In the genomic region with DNA sequence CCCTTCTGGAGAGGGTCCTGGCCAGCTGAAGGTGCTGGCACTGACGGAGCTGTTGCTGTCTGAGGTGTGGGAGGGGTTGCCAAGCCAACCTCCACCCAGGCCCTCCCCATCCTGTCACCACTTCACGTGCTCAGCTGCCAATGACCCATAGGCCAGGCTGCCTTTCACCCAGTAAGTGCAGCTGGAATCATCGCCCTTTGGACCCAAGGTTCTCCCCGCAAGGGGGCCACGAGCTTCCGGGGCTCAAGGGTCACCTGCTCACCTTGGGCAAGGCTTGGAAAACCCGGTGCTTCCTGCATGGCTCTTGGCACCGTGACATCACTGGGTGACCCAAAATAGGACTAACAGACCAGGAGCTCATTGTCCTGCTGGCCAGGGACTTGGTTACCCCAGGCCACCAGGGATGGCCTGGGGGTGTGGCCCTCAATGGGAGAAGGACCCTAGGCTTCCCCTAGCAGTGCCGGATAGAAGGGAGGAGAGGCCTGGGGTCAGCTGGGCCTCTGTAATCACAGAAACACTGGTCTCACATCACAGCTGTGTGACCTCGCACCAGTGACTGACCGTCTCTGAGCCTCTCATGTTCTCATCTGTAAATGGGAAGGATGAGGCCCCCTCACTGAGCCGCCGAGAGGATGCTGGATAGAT, we compare ENCODE assay signal across 20 cellular contexts. TPM values are rescaled to one million over a fixed set of nuclear protein-coding genes. Genes with fewer than 3 reads are reported as not detected.
A peak's percentile ranks its signal among the peaks of the same experiment; 100 is the strongest.
DNase-seq lines count a peak whose midpoint lies in the region; ATAC-seq, FAIRE-seq and TF ChIP-seq lines count a peak whose summit lies in the region.
"Had no signal": no experiment of that assay in that cellular context is flagged by ENCODE, and none has a peak within 500 bp of the region (broad histone marks: within the 10 kb centered on the region; RNA-seq: fewer than 3 reads in every experiment).

No MANE protein-coding gene starts in this region.

- peaks cover 8% of the 10 kb centered on the region for H3K36me3 Mint-ChIP-seq in Caco-2 (ENCODE audit: insufficient read depth, unreplicated experiment)
- H3K36me3 Mint-ChIP-seq in WTC11: no peaks in the 10 kb centered on the region
- H3K36me3 Mint-ChIP-seq: CD4-positive, alpha-beta memory T cell; naive thymus-derived CD8-positive, alpha-beta T cell had no signal

- no peak overlapping the region for H3K9ac ChIP-seq in rectal smooth muscle tissue (ENCODE audit: low read length)
- H3K9ac ChIP-seq: KMS-11 had no signal

- ATAC-seq in WTC11 (no peak), left colon (peak; percentile 79), HG03521 (IDR thresholded peaks at IDR 0.05; ENCODE audit: unreplicated experiment) (no peak)
- ATAC-seq: naive thymus-derived CD8-positive, alpha-beta T cell had no signal

- H3K27me3 ChIP-seq in Caco-2 (replicated peaks; ENCODE audit: control insufficient read depth, insufficient read depth, low read length): no peaks in the 10 kb centered on the region
- no peaks in the 10 kb centered on the region for H3K27me3 ChIP-seq in rectal smooth muscle tissue (ENCODE audit: control insufficient read depth, insufficient read depth, low read length)
- H3K27me3 ChIP-seq: spleen had no signal

- no peaks in the 10 kb centered on the region for H3K9me3 Mint-ChIP-seq in Caco-2 (ENCODE audit: unreplicated experiment)
- no peaks in the 10 kb centered on the region for H3K9me3 Mint-ChIP-seq in WTC11
- H3K9me3 Mint-ChIP-seq: CD4-positive, alpha-beta memory T cell; naive thymus-derived CD8-positive, alpha-beta T cell; T-helper 1 cell treated with Interleukin-12 subunit alpha and Interleukin-12 subunit beta and Interleukin-4 antibody, amounts not matched to agents 30 μg/mL and 1 μg/mL, for 36 hours had no signal

- no TSS peak for BruUV-seq in Caco-2 (replicated peaks; lab: Mats Ljungman, UMichigan)

- H3K4me1 Mint-ChIP-seq in Caco-2 (ENCODE audit: low read depth, unreplicated experiment): peaks cover 29% of the 10 kb centered on the region
- H3K4me1 Mint-ChIP-seq in WTC11: peaks cover 31% of the 10 kb centered on the region

- POLR2A ChIA-PET in Caco-2 (lab: Charles Lee): no interaction called here
- POLR2A ChIA-PET in WTC11 (lab: Charles Lee): no interaction called here

- no peaks in the 10 kb centered on the region for H3K9me3 ChIP-seq in Caco-2
- H3K9me3 ChIP-seq: spleen had no signal

- no peaks in the 10 kb centered on the region; the same call in 1 of the 2 replicates for H3K36me3 ChIP-seq in Caco-2 (ENCODE audit: control insufficient read depth, insufficient read depth, low read length)
- H3K36me3 ChIP-seq in rectal smooth muscle tissue (ENCODE audit: control insufficient read depth, insufficient read depth, low read length): no peaks in the 10 kb centered on the region
- H3K36me3 ChIP-seq: spleen had no signal

- H3K4me3 Mint-ChIP-seq in Caco-2 (ENCODE audit: unreplicated experiment) (no peak overlapping the region), WTC11 (no peak overlapping the region)
- H3K4me3 Mint-ChIP-seq: CD4-positive, alpha-beta memory T cell; naive thymus-derived CD8-positive, alpha-beta T cell; T-helper 1 cell treated with Interleukin-12 subunit alpha and Interleukin-12 subunit beta and Interleukin-4 antibody, amounts not matched to agents 30 μg/mL and 1 μg/mL, for 36 hours had no signal

- H3K27ac Mint-ChIP-seq in Caco-2 (ENCODE audit: unreplicated experiment): peak overlapping the region; percentile 63
- no peak overlapping the region for H3K27ac Mint-ChIP-seq in WTC11
- H3K27ac Mint-ChIP-seq: CD4-positive, alpha-beta memory T cell; naive thymus-derived CD8-positive, alpha-beta T cell; T-helper 1 cell treated with Interleukin-12 subunit alpha and Interleukin-12 subunit beta and Interleukin-4 antibody, amounts not matched to agents 30 μg/mL and 1 μg/mL, for 36 hours had no signal

- DNase-seq in Caco-2 (peak; percentile 53 to 72), WTC11 (ENCODE audit: low spot score) (no peak), left colon (peak; percentile 84 to 88), HCEC 1CT (no peak), HTR-8/SVneo (ENCODE audit: insufficient read length, low spot score) (no peak)
- no peak for DNase-seq in stimulated activated CD4-positive, alpha-beta T cell treated with anti-CD3 and anti-CD28 coated beads, Interleukin-2, amount 100 ng/mL, for 48 hours
- DNase-seq: activated CD4-positive, alpha-beta T cell treated with anti-CD3 and anti-CD28 coated beads, Interleukin-2, amount 50 U/mL, for 48 hours; activated T-cell treated with anti-CD3 and anti-CD28 coated beads for 4 hours; CD4-positive, alpha-beta memory T cell; naive thymus-derived CD8-positive, alpha-beta T cell; NCI-H2081; NCI-H524; SHP77 treated with DMSO at 0.1 percent for 48 hours; spleen had no signal

- H3K4me3 ChIP-seq in Caco-2 (ENCODE audit: low read depth, low read length) (no peak overlapping the region), rectal smooth muscle tissue (ENCODE audit: low read length) (no peak overlapping the region)
- H3K4me3 ChIP-seq: lung, spleen had no signal

- H3K4me1 ChIP-seq in Caco-2 (peaks cover 37% of the 10 kb centered on the region), rectal smooth muscle tissue (ENCODE audit: control insufficient read depth, insufficient read depth, low read length) (peaks cover 52% of the 10 kb centered on the region)

- TF ChIP-seq CTCF in Caco-2 (IDR thresholded peaks at IDR 0.05; ENCODE audit: insufficient read depth in 1 of 2, low read depth in 1 of 2, low read length in 1 of 2, severe bottlenecking in 1 of 2, unreplicated experiment in 1 of 2) (no peak), WTC11 (IDR thresholded peaks at IDR 0.05) (no peak)

- peak overlapping the region; percentile 61 for H3K27ac ChIP-seq in rectal smooth muscle tissue (ENCODE audit: low read depth, low read length)
- H3K27ac ChIP-seq: KMS-11, spleen had no signal

- H3K27me3 Mint-ChIP-seq in Caco-2 (ENCODE audit: insufficient read depth, unreplicated experiment) (no peaks in the 10 kb centered on the region), WTC11 (ENCODE audit: low read depth) (no peaks in the 10 kb centered on the region)
- H3K27me3 Mint-ChIP-seq: naive thymus-derived CD8-positive, alpha-beta T cell had no signal

- CTCF ChIA-PET in Caco-2 (lab: Charles Lee): interaction anchor here (1.1 kb wide), 1 partner anchor 75 kb away, joined by 3 read pairs; no protein-coding TSS in a partner anchor
- CTCF ChIA-PET in WTC11 (lab: Charles Lee): interaction anchor here (1.5 kb wide), 1 partner anchor 22 kb away, joined by 4 read pairs; no protein-coding TSS in a partner anchor

- no peak for FAIRE-seq in HTR-8/SVneo (lab: Jason Lieb, UNC)
- FAIRE-seq: GM18507 had no signal

- intact Hi-C loops in Caco-2 (cut with micrococcal nuclease; ENCODE audit: unreplicated experiment): no loop called here
- intact Hi-C loops in left colon (cut with DNase I, micrococcal nuclease): no loop called here

TF ChIP-seq in WTC11, 78 proteins besides CTCF, POLR2A, EP300 and RAD21:
- TF ChIP-seq, protein P1, sequence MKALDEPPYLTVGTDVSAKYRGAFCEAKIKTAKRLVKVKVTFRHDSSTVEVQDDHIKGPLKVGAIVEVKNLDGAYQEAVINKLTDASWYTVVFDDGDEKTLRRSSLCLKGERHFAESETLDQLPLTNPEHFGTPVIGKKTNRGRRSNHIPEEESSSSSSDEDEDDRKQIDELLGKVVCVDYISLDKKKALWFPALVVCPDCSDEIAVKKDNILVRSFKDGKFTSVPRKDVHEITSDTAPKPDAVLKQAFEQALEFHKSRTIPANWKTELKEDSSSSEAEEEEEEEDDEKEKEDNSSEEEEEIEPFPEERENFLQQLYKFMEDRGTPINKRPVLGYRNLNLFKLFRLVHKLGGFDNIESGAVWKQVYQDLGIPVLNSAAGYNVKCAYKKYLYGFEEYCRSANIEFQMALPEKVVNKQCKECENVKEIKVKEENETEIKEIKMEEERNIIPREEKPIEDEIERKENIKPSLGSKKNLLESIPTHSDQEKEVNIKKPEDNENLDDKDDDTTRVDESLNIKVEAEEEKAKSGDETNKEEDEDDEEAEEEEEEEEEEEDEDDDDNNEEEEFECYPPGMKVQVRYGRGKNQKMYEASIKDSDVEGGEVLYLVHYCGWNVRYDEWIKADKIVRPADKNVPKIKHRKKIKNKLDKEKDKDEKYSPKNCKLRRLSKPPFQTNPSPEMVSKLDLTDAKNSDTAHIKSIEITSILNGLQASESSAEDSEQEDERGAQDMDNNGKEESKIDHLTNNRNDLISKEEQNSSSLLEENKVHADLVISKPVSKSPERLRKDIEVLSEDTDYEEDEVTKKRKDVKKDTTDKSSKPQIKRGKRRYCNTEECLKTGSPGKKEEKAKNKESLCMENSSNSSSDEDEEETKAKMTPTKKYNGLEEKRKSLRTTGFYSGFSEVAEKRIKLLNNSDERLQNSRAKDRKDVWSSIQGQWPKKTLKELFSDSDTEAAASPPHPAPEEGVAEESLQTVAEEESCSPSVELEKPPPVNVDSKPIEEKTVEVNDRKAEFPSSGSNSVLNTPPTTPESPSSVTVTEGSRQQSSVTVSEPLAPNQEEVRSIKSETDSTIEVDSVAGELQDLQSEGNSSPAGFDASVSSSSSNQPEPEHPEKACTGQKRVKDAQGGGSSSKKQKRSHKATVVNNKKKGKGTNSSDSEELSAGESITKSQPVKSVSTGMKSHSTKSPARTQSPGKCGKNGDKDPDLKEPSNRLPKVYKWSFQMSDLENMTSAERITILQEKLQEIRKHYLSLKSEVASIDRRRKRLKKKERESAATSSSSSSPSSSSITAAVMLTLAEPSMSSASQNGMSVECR (CRISPR knock-in tag; IDR thresholded peaks at IDR 0.05; ENCODE audit: borderline replicate concordance): no peak
- TF ChIP-seq GABPB1 (CRISPR knock-in tag; IDR thresholded peaks at IDR 0.05): peak; percentile 84

RNA-seq across cellular contexts. Expression of gene CCDC85C, which starts 51.3 kb away (rescaled TPM):
- total RNA-seq in Caco-2 (2022) (69.1 and 76.2 TPM in 2 replicates), WTC11 (2021) (28.7 to 35.8 TPM (median 30.4 TPM) in 3 replicates), left colon (10 to 100 TPM; 66.3 to 68.1 TPM)

Comparison
In these comparisons a context has a peak if more than half of its experiments do, and no peak if none do; other contexts are left out.
1. DNase-seq: peak in Caco-2 (2 of 2) and left colon (2 of 2); none in WTC11 (single experiment), stimulated activated CD4-positive, alpha-beta T cell treated with anti-CD3 and anti-CD28 coated beads, Interleukin-2, amount 100 ng/mL, for 48 hours (0 of 2), HCEC 1CT (single experiment) and HTR-8/SVneo (single experiment).